8 cellular contexts compared by ENCODE assay signal in genomic region chr21:42218836-42219605, GRCh38. TPM values are rescaled to one million over a fixed set of nuclear protein-coding genes. Genes with fewer than 3 reads are reported as not detected.
A peak's percentile ranks its signal among the peaks of the same experiment; 100 is the strongest.
DNase-seq lines count a peak whose midpoint lies in the region; ATAC-seq, FAIRE-seq and TF ChIP-seq lines count a peak whose summit lies in the region.

ABCG1 (plus strand) TSS chr21:42219140; CDS start chr21:42219263, 123 bp downstream.

- H3K23ac ChIP-seq in IMR-90 (ENCODE audit: low read depth, low read length), result peak within 1 kb of the TSS; percentile 71

- H4K91ac ChIP-seq in IMR-90 (ENCODE audit: insufficient read depth, low read depth, low read length), result peak within 1 kb of the TSS; percentile 54; the same call in 1 of the 2 replicates

- in situ Hi-C loops in IMR-90 (cut with MboI; ENCODE audit: low sequenced_read_pairs) (no loop called here), HepG2 (cut with HindIII; ENCODE audit: extremely low pct_ligation_motif_present, low pct_unique_long_range_greater_than_20kb) (no loop called here)

- TF ChIP-seq POLR2A in IMR-90 (IDR thresholded peaks at IDR 0.05; ENCODE audit: low read depth, low read length), result no peak
- TF ChIP-seq POLR2A in HepG2 (IDR thresholded peaks at IDR 0.05; ENCODE audit: insufficient read depth in 1 of 2, low read depth in 2 of 2, low read length in 2 of 2), result no peak

- H3K4me1 ChIP-seq in CD4-positive, alpha-beta memory T cell (ENCODE audit: insufficient read depth, low read length), result peaks cover 27% of the 10 kb centered on the region
- H3K4me1 ChIP-seq in IMR-90 (ENCODE audit: control insufficient read depth, insufficient read depth, low read length), result peaks cover 11% of the 10 kb centered on the region
- 0 out of 2 replicates have a peak, but pooled peaks cover 7% of the 10 kb centered on the region for H3K4me1 ChIP-seq in HepG2 (ENCODE audit: insufficient read depth, low read length)

- H3K79me2 ChIP-seq in HepG2 (ENCODE audit: insufficient read depth, low read length), result no peaks in the 10 kb centered on the region

- H3K36me3 ChIP-seq in CD4-positive, alpha-beta memory T cell (ENCODE audit: insufficient read depth, low read length), result no peaks in the 10 kb centered on the region
- H3K36me3 ChIP-seq in IMR-90 (ENCODE audit: control insufficient read depth, insufficient read depth, low read length) (no peaks in the 10 kb centered on the region), HepG2 (replicated peaks in 1 of 2; ENCODE audit: control insufficient read depth in 1 of 2, insufficient read depth in 2 of 2, low read length in 2 of 2) (no peaks in the 10 kb centered on the region)

- no peak for FAIRE-seq in HepG2 (lab: Jason Lieb, UNC)

- peaks cover 0 to 10% (median 2%) of the 10 kb centered on the region in 8 donors for H3K9me3 Mint-ChIP-seq in CD4-positive, alpha-beta memory T cell

- H3K4ac ChIP-seq in IMR-90 (ENCODE audit: low read depth, low read length), result peak within 1 kb of the TSS; percentile 41; the same call in 1 of the 2 replicates

- H3K18ac ChIP-seq in IMR-90 (ENCODE audit: low read depth, low read length), result peak within 1 kb of the TSS; percentile 1; the same call in 1 of the 2 replicates

- peak within 1 kb of the TSS; percentile 92 for H3K4me2 ChIP-seq in IMR-90 (ENCODE audit: low read depth, low read length)
- peak within 1 kb of the TSS; percentile 18; the same call in 1 of the 2 replicates for H3K4me2 ChIP-seq in HepG2 (ENCODE audit: low read depth, low read length)

- H3K36me3 Mint-ChIP-seq in CD4-positive, alpha-beta memory T cell, result peaks cover 6 to 15% of the 10 kb centered on the region in 2 donors

- peak; percentile 43 to 67 (median 47) for DNase-seq in CD4-positive, alpha-beta memory T cell
- DNase-seq in IMR-90 (peak; percentile 13), UCSD-AML1 (lab: John Stamatoyannopoulos, UW; ENCODE audit: unreplicated experiment) (peak; percentile 64), coronary artery (ENCODE audit: low spot score) (no peak), HepG2 (ENCODE audit: low spot score) (no peak), GM19238 (ENCODE audit: insufficient read length, low spot score) (no peak)
- peak; percentile 30 for DNase-seq in stimulated activated CD4-positive, alpha-beta T cell treated with anti-CD3 and anti-CD28 coated beads, Interleukin-4, amount 100 ng/mL, for 24 hours

- CTCF ChIA-PET in CD4-positive, alpha-beta memory T cell (lab: Charles Lee; ENCODE audit: partially characterized antibody), result interaction anchor here (1.1 to 3.8 kb wide), 6 partner anchors 15 to 73 kb away, joined by 3 to 29 read pairs (median 7); no protein-coding TSS in a partner anchor
- CTCF ChIA-PET in IMR-90 (lab: Yijun Ruan, JAX) (no interaction called here), HepG2 (lab: Yijun Ruan, JAX; ENCODE audit: low intra/inter-chr PET ratio, low total read pairs) (no interaction called here)

- TF ChIP-seq RAD21 in IMR-90 (IDR thresholded peaks at IDR 0.05; ENCODE audit: low read length) (no peak), HepG2 (CRISPR knock-in tag; IDR thresholded peaks at IDR 0.05) (no peak)

- POLR2A ChIA-PET in CD4-positive, alpha-beta memory T cell (lab: Charles Lee; ENCODE audit: partially characterized antibody), result interaction anchor here (0.7 to 4.0 kb wide), 8 partner anchors 11 to 39 kb away, joined by 3 to 80 read pairs (median 15); no protein-coding TSS in a partner anchor
- POLR2A ChIA-PET in IMR-90 (lab: Charles Lee; ENCODE audit: unreplicated experiment), result no interaction called here
- POLR2A ChIA-PET in HepG2 (lab: Yijun Ruan, JAX), result no interaction called here

- no peaks in the 10 kb centered on the region for H4K20me1 ChIP-seq in IMR-90 (ENCODE audit: insufficient read depth, low read length)
- no peaks in the 10 kb centered on the region for H4K20me1 ChIP-seq in HepG2 (ENCODE audit: insufficient read depth, low read length)

- H3K14ac ChIP-seq in IMR-90 (replicated peaks; ENCODE audit: low read depth, low read length), result peak within 1 kb of the TSS; percentile 72

- no peak within 1 kb of the TSS for H2BK5ac ChIP-seq in IMR-90 (ENCODE audit: low read depth, low read length, poor library complexity, severe bottlenecking)

- H3K79me1 ChIP-seq in IMR-90 (ENCODE audit: low read depth in 1 of 2, low read length in 2 of 2), result peaks cover 0 to 4% of the 10 kb centered on the region in 2 experiments; a peak in 2 of 4 replicates

- peaks cover 20 to 38% (median 28%) of the 10 kb centered on the region in 4 donors for H3K4me1 Mint-ChIP-seq in CD4-positive, alpha-beta memory T cell

- H3K27me3 ChIP-seq in CD4-positive, alpha-beta memory T cell (ENCODE audit: insufficient read depth, low read length), result no peaks in the 10 kb centered on the region
- peaks cover 10% of the 10 kb centered on the region; the same call in 1 of the 2 replicates for H3K27me3 ChIP-seq in IMR-90 (ENCODE audit: control insufficient read depth, insufficient read depth, low read length)
- H3K27me3 ChIP-seq in HepG2 (ENCODE audit: control insufficient read depth in 1 of 2, insufficient read depth in 2 of 2, low read length in 2 of 2), result peaks cover 3 to 61% of the 10 kb centered on the region in 2 experiments; a peak in 4 of 5 replicates

- H4K8ac ChIP-seq in IMR-90 (ENCODE audit: low read depth in 2 of 2, low read length in 2 of 2), result peak within 1 kb of the TSS in 1 of 2 experiments; percentile 79; a peak in 1 of 4 replicates

- peak; percentile 76 for ATAC-seq in IMR-90 (ENCODE audit: low read depth)
- peak; percentile 58 for ATAC-seq in HepG2
- ATAC-seq in GM19467 (IDR thresholded peaks at IDR 0.05; ENCODE audit: unreplicated experiment), result no peak

- peak within 1 kb of the TSS; percentile 59; the same call in 1 of the 2 replicates for H2BK20ac ChIP-seq in IMR-90 (ENCODE audit: low read depth, low read length)

- H3K9me1 ChIP-seq in IMR-90 (ENCODE audit: insufficient read depth, low read length), result peaks cover 11% of the 10 kb centered on the region; the same call in 1 of the 2 replicates

- TF ChIP-seq EP300 in HepG2 (IDR thresholded peaks at IDR 0.05; ENCODE audit: low read depth in 2 of 2, low read length in 2 of 2) (no peak), HepG2 (CRISPR knock-in tag; IDR thresholded peaks at IDR 0.05; ENCODE audit: borderline replicate concordance) (no peak)

- H4K5ac ChIP-seq in IMR-90 (ENCODE audit: low read depth, low read length), result peak within 1 kb of the TSS; percentile 2; the same call in 1 of the 2 replicates

- H3K56ac ChIP-seq in IMR-90 (ENCODE audit: extremely low read depth, insufficient read depth, low read length), result no peak within 1 kb of the TSS

- H3K4me3 ChIP-seq in CD4-positive, alpha-beta memory T cell (ENCODE audit: low read length in 2 of 2), result peak within 1 kb of the TSS; percentile 80 to 91
- H3K4me3 ChIP-seq in IMR-90 (ENCODE audit: insufficient read depth, low read depth, low read length), result peak within 1 kb of the TSS; percentile 43
- peak within 1 kb of the TSS; percentile 70 for H3K4me3 ChIP-seq in coronary artery
- H3K4me3 ChIP-seq in HepG2 (replicated peaks in 1 of 3; ENCODE audit: insufficient read depth in 1 of 3, low read depth in 2 of 3, low read length in 3 of 3), result peak within 1 kb of the TSS in 1 of 3 experiments; percentile 16; a peak in 1 of 6 replicates

- H3K27ac ChIP-seq in CD4-positive, alpha-beta memory T cell (ENCODE audit: low read depth, low read length), result peak within 1 kb of the TSS; percentile 84
- H3K27ac ChIP-seq in IMR-90 (ENCODE audit: insufficient read depth, low read length), result peak within 1 kb of the TSS; percentile 45; the same call in 1 of the 2 replicates
- peak within 1 kb of the TSS; percentile 65 to 84 for H3K27ac ChIP-seq in coronary artery
- no peak within 1 kb of the TSS for H3K27ac ChIP-seq in HepG2 (ENCODE audit: extremely low read length, insufficient read depth, low read length)

- H2AK5ac ChIP-seq in IMR-90 (ENCODE audit: low read depth, low read length), result peak within 1 kb of the TSS; percentile 56; the same call in 1 of the 2 replicates

- H2AK9ac ChIP-seq in IMR-90 (replicated peaks; ENCODE audit: low read depth, low read length, poor library complexity), result peak within 1 kb of the TSS; percentile 68

- H3K27ac Mint-ChIP-seq in CD4-positive, alpha-beta memory T cell, result peak within 1 kb of the TSS; percentile 87 to 100 (median 96)

- H2AFZ ChIP-seq in IMR-90 (replicated peaks; ENCODE audit: low read length, poor library complexity), result peak within 1 kb of the TSS; percentile 86
- no peak within 1 kb of the TSS for H2AFZ ChIP-seq in HepG2 (ENCODE audit: low read length)

- TF ChIP-seq CTCF in IMR-90 (conservative IDR thresholded peaks at IDR 0.05; ENCODE audit: low read depth, low read length) (no peak), coronary artery (IDR thresholded peaks at IDR 0.05) (no peak), HepG2 (CRISPR knock-in tag; IDR thresholded peaks at IDR 0.05) (no peak)

- H2BK120ac ChIP-seq in IMR-90 (ENCODE audit: low read depth, low read length), result peak within 1 kb of the TSS; percentile 68; the same call in 1 of the 2 replicates

- dilution Hi-C loops in IMR-90 (cut with HindIII; ENCODE audit: low sequenced_read_pairs, unreplicated experiment), result no loop called here

- intact Hi-C loops in CD4-positive, alpha-beta memory T cell (cut with micrococcal nuclease), result no loop called here
- intact Hi-C loops in IMR-90 (cut with micrococcal nuclease) (no loop called here), HepG2 (cut with micrococcal nuclease; ENCODE audit: unreplicated experiment) (no loop called here)

- no peaks in the 10 kb centered on the region for H3K9me3 ChIP-seq in CD4-positive, alpha-beta memory T cell (ENCODE audit: control insufficient read depth in 1 of 2, low read length in 2 of 2)
- H3K9me3 ChIP-seq in IMR-90 (ENCODE audit: control insufficient read depth, insufficient read depth, low read length) (peaks cover 3% of the 10 kb centered on the region; the same call in 1 of the 2 replicates), HepG2 (ENCODE audit: low read length) (no peaks in the 10 kb centered on the region)

- H3K9ac ChIP-seq in IMR-90 (ENCODE audit: low read depth, low read length) (peak within 1 kb of the TSS; percentile 58), HepG2 (ENCODE audit: insufficient read depth, low read depth, low read length) (no peak within 1 kb of the TSS)

- BruUV-seq in IMR-90 (replicated peaks; lab: Mats Ljungman, UMichigan) (no TSS peak), HepG2 (replicated peaks; lab: Mats Ljungman, UMichigan) (no TSS peak)

- WGBS in IMR-90 (ENCODE audit: extremely low coverage in 2 of 2, insufficient read length in 1 of 2), 2 experiments, result 2% methylated on average over 53 of the region's 83 CpGs; no CpG with 5 or more reads in 1 of the 2 experiments
- 8% methylated on average over 14 of the region's 83 CpGs for WGBS in HepG2 (ENCODE audit: low lambda C conversion rate)

- H3K27me3 Mint-ChIP-seq in CD4-positive, alpha-beta memory T cell, result no peaks in the 10 kb centered on the region

- H2BK15ac ChIP-seq in IMR-90 (ENCODE audit: low read depth, low read length), result peak within 1 kb of the TSS; percentile 66; the same call in 1 of the 3 replicates

- H3K4me3 Mint-ChIP-seq in CD4-positive, alpha-beta memory T cell, result peak within 1 kb of the TSS; percentile 86 to 100 (median 96)

RNA-seq across cellular contexts. Expression of gene ABCG1, which starts in this region (rescaled TPM):
- total RNA-seq in CD4-positive, alpha-beta memory T cell, result 1 to 10 TPM; 1.5 to 2.0 TPM
- 10 to 100 TPM; 17.0 to 19.6 TPM for polyA plus RNA-seq in CD4-positive, alpha-beta memory T cell
- under 0.01 and 0.36 TPM in 2 replicates for total RNA-seq in IMR-90 (2012; rRNA removed)
- 0.14 and 0.19 TPM in 2 replicates for polyA plus RNA-seq in IMR-90 (2012; rRNA removed)
- 0.13 and 0.23 TPM in 2 replicates for polyA plus RNA-seq in IMR-90 (2012; cell fraction: cytosol; rRNA removed)
- polyA plus RNA-seq in IMR-90 (2012; cell fraction: nucleus; rRNA removed; ENCODE audit: low replicate concordance), result 0.20 and 0.23 TPM in 2 replicates
- not detected in 2 replicates for total RNA-seq in HepG2 (2016; rRNA removed; fragmentation: Illumina TruSeq; extraction: Trizol)
- not detected in 2 replicates for total RNA-seq in HepG2 (2016; cell fraction: cytosol; rRNA removed; fragmentation: Illumina TruSeq; extraction: Trizol; ENCODE audit: low read depth)
- total RNA-seq in HepG2 (2016; cell fraction: insoluble cytoplasmic fraction; rRNA removed; fragmentation: Illumina TruSeq; extraction: Trizol), result not detected in 2 replicates
- total RNA-seq in HepG2 (2016; cell fraction: membrane; rRNA removed; fragmentation: Illumina TruSeq; extraction: Trizol), result not detected in 2 replicates
- not detected in 2 replicates for total RNA-seq in HepG2 (2016; cell fraction: nucleus; rRNA removed; fragmentation: Illumina TruSeq; extraction: Trizol)
- 0.04 and 0.10 TPM in 2 replicates for polyA plus RNA-seq in HepG2 (2011; rRNA removed)
- 0.08 TPM in 2 replicates for polyA plus RNA-seq in HepG2 (2011; cell fraction: cytosol; rRNA removed)
- 0.06 and 0.12 TPM in 2 replicates for polyA plus RNA-seq in HepG2 (2011; cell fraction: nucleus; rRNA removed)
- 0.09 TPM in 1 of 2 replicates, not detected in the other for polyA plus RNA-seq in HepG2 (2012)
- polyA plus RNA-seq in HepG2 (2016; cell fraction: cytosol; fragmentation: Illumina TruSeq; extraction: Trizol; ENCODE audit: low read depth), result not detected in 2 replicates
- polyA plus RNA-seq in HepG2 (2016; cell fraction: insoluble cytoplasmic fraction; fragmentation: Illumina TruSeq; extraction: Trizol; ENCODE audit: low read depth), result not detected in 2 replicates
- polyA plus RNA-seq in HepG2 (2016; cell fraction: membrane; fragmentation: Illumina TruSeq; extraction: Trizol; ENCODE audit: low read depth), result not detected in 2 replicates
- polyA plus RNA-seq in HepG2 (2016; cell fraction: nucleus; fragmentation: Illumina TruSeq; extraction: Trizol; ENCODE audit: insufficient read depth, low read depth), result not detected in 2 replicates
- polyA minus RNA-seq in HepG2 (2011; rRNA and poly(A)+ RNA removed; ENCODE audit: low replicate concordance), result 0.10 and 7.4 TPM in 2 replicates
- polyA minus RNA-seq in HepG2 (2011; cell fraction: cytosol; rRNA and poly(A)+ RNA removed), result 0.97 TPM in 1 of 2 replicates, not detected in the other
- not detected in 2 replicates for polyA minus RNA-seq in HepG2 (2011; cell fraction: nucleus; rRNA and poly(A)+ RNA removed)

Comparison
In these comparisons a context has a peak if more than half of its experiments do, and no peak if none do; other contexts are left out.
1. RNA of gene ABCG1 (polyA plus RNA-seq): 17.0 to 19.6 TPM in CD4-positive, alpha-beta memory T cell; 0.13 to 0.23 TPM in IMR-90 and 0.04 to 0.12 TPM in HepG2; every median in the first group is over 10 times any median in the second.
2. Peak in DNase-seq, ATAC-seq, H3K4me3 ChIP-seq, H3K27ac ChIP-seq, H3K9ac ChIP-seq and H3K4me2 ChIP-seq in IMR-90; RNA of the gene not detected or under 1 TPM.
3. DNase-seq: peak in CD4-positive, alpha-beta memory T cell (5 of 5), UCSD-AML1 (single experiment) and stimulated activated CD4-positive, alpha-beta T cell treated with anti-CD3 and anti-CD28 coated beads, Interleukin-4, amount 100 ng/mL, for 24 hours (single experiment); none in coronary artery (single experiment), HepG2 (single experiment) and GM19238 (single experiment).